ENCODE assay signal across 10 cellular contexts in genomic region chr11:78080818-78081495, GRCh38.
DNase-seq lines count a peak whose midpoint lies in the region; ATAC-seq and TF ChIP-seq lines count a peak whose summit lies in the region.
"Had no signal": no experiment of that assay in that cellular context is flagged by ENCODE, and none has a peak within 500 bp of the region (broad histone marks: within the 10 kb centered on the region; RNA-seq: fewer than 3 reads in every experiment).

No MANE protein-coding gene starts in this region.

- no peaks in the 10 kb centered on the region for H3K9me3 Mint-ChIP-seq in T-helper 1 cell treated with Interleukin-12 subunit alpha and Interleukin-12 subunit beta and Interleukin-4 antibody, amounts not matched to agents 30 μg/mL and 1 μg/mL, for 36 hours

- H3K27me3 Mint-ChIP-seq in T-helper 1 cell treated with Interleukin-12 subunit alpha and Interleukin-12 subunit beta and Interleukin-4 antibody, amounts not matched to agents 30 μg/mL and 1 μg/mL, for 36 hours (ENCODE audit: low read depth), result no peaks in the 10 kb centered on the region

- peaks cover 29% of the 10 kb centered on the region for H4K20me1 ChIP-seq in OCI-LY3 (ENCODE audit: insufficient read depth, low read length)

- H3K4me2 ChIP-seq in OCI-LY3 (ENCODE audit: low read length) (peak overlapping the region; percentile 14; the same call in 1 of the 2 replicates), parathyroid adenoma (ENCODE audit: low read length) (no peak overlapping the region)

- H3K4me3 ChIP-seq in OCI-LY3 (ENCODE audit: low read length) (no peak overlapping the region), parathyroid adenoma (ENCODE audit: low read depth, low read length) (no peak overlapping the region)

- no peak for ATAC-seq in GM19324 (IDR thresholded peaks at IDR 0.05; ENCODE audit: low FRiP score, unreplicated experiment)
- ATAC-seq: gastrocnemius medialis had no signal

- TF ChIP-seq CTCF in OCI-LY3 (IDR thresholded peaks at IDR 0.05; ENCODE audit: low read depth, low read length) (no peak), parathyroid adenoma (IDR thresholded peaks at IDR 0.05) (no peak)

- H2AFZ ChIP-seq in OCI-LY3 (ENCODE audit: low read depth, low read length) (peak overlapping the region; percentile 15; the same call in 1 of the 2 replicates), parathyroid adenoma (peak overlapping the region; percentile 83)

- H3K4me1 ChIP-seq in OCI-LY3 (ENCODE audit: low read length), result peaks cover 32% of the 10 kb centered on the region
- peaks cover 5% of the 10 kb centered on the region for H3K4me1 ChIP-seq in parathyroid adenoma

- H3K36me3 ChIP-seq in OCI-LY3 (replicated peaks; ENCODE audit: low read depth, low read length) (peaks cover 12% of the 10 kb centered on the region), parathyroid adenoma (ENCODE audit: control insufficient read depth, insufficient read depth, low read length) (no peaks in the 10 kb centered on the region)
- H3K36me3 ChIP-seq: gastrocnemius medialis had no signal

- H3K9me3 ChIP-seq in OCI-LY3 (ENCODE audit: insufficient read depth, low read length), result no peaks in the 10 kb centered on the region
- H3K9me3 ChIP-seq in parathyroid adenoma (ENCODE audit: control insufficient read depth, low read length), result no peaks in the 10 kb centered on the region
- H3K9me3 ChIP-seq: gastrocnemius medialis had no signal

- H3K79me2 ChIP-seq in OCI-LY3 (ENCODE audit: low read length), result peaks cover 43% of the 10 kb centered on the region
- H3K79me2 ChIP-seq in parathyroid adenoma, result peaks cover 19% of the 10 kb centered on the region

- DNase-seq in T-helper 1 cell (no peak), cerebellar cortex (ENCODE audit: low spot score) (peak; percentile 63), cerebellar nuclear complex (lab: John Stamatoyannopoulos, UW) (no peak), SIG-M5 (lab: John Stamatoyannopoulos, UW) (no peak)
- DNase-seq: gastrocnemius medialis, NCI-H774 had no signal

- peak overlapping the region; percentile 93 for H3K4me3 Mint-ChIP-seq in T-helper 1 cell treated with Interleukin-12 subunit alpha and Interleukin-12 subunit beta and Interleukin-4 antibody, amounts not matched to agents 30 μg/mL and 1 μg/mL, for 36 hours

- H3K9ac ChIP-seq in OCI-LY3 (ENCODE audit: low read length), result no peak overlapping the region
- H3K9ac ChIP-seq in parathyroid adenoma, result no peak overlapping the region

- peaks cover 35% of the 10 kb centered on the region for H3K4me1 Mint-ChIP-seq in T-helper 1 cell treated with Interleukin-12 subunit alpha and Interleukin-12 subunit beta and Interleukin-4 antibody, amounts not matched to agents 30 μg/mL and 1 μg/mL, for 36 hours (ENCODE audit: low read depth)

- H3K27me3 ChIP-seq in OCI-LY3 (ENCODE audit: low read depth, low read length) (no peaks in the 10 kb centered on the region), parathyroid adenoma (ENCODE audit: control insufficient read depth, insufficient read depth, low read length) (no peaks in the 10 kb centered on the region)
- H3K27me3 ChIP-seq: gastrocnemius medialis had no signal

- peaks cover 7% of the 10 kb centered on the region for H3K36me3 Mint-ChIP-seq in T-helper 1 cell treated with Interleukin-12 subunit alpha and Interleukin-12 subunit beta and Interleukin-4 antibody, amounts not matched to agents 30 μg/mL and 1 μg/mL, for 36 hours (ENCODE audit: low read depth)

- H3K27ac ChIP-seq in OCI-LY3 (ENCODE audit: low read length), result no peak overlapping the region
- no peak overlapping the region for H3K27ac ChIP-seq in parathyroid adenoma

- H3K27ac Mint-ChIP-seq in T-helper 1 cell treated with Interleukin-12 subunit alpha and Interleukin-12 subunit beta and Interleukin-4 antibody, amounts not matched to agents 30 μg/mL and 1 μg/mL, for 36 hours, result peak overlapping the region; percentile 51
